ENCODE assay signal across 28 cellular contexts in genomic region chr5:12367973-12368372, GRCh38.
"Had no signal": no experiment of that assay in that cellular context is flagged by ENCODE, and none has a peak within 500 bp of the region (broad histone marks: within the 10 kb centered on the region; RNA-seq: fewer than 3 reads in every experiment).

No MANE protein-coding gene starts in this region.

- H3K27me3 ChIP-seq: stomach, suprapubic skin, testis, tibial artery, tibial nerve, transverse colon, upper lobe of left lung, upper lobe of right lung, uterus, vagina had no signal

- H3K4me1 ChIP-seq: stomach, suprapubic skin, testis, tibial artery, tibial nerve, transverse colon, upper lobe of left lung, upper lobe of right lung, uterus, vagina had no signal

- H3K4me3 ChIP-seq: stomach, suprapubic skin, testis, thoracic aorta, tibial artery, tibial nerve, transverse colon, upper lobe of left lung, upper lobe of right lung, uterus, vagina had no signal

- H3K9me3 Mint-ChIP-seq: stimulated activated naive B cell treated with anti-CD40 and anti-IgM and Interleukin-4, amounts not matched to agents 10 μg/mL and 1 μg/mL and 100 μg/mL, for 72 hours; type B pancreatic cell had no signal

- DNase-seq: stimulated activated CD4-positive, alpha-beta T cell treated with anti-CD3 and anti-CD28 coated beads, Interleukin-2, amount 100 ng/mL, for 24 hours; stimulated activated CD4-positive, alpha-beta T cell treated with anti-CD3 and anti-CD28 coated beads, Interleukin-2, amount 100 ng/mL, for 48 hours; stimulated activated CD4-positive, alpha-beta T cell treated with anti-CD3 and anti-CD28 coated beads, Interleukin-4, amount 100 ng/mL, for 1 hour; stimulated activated CD4-positive, alpha-beta T cell treated with anti-CD3 and anti-CD28 coated beads, Interleukin-4, amount 100 ng/mL, for 24 hours; stimulated activated CD4-positive, alpha-beta T cell treated with anti-CD3 and anti-CD28 coated beads, Interleukin-4, amount 100 ng/mL, for 4 hours; stimulated activated CD8-positive, alpha-beta memory T cell treated with anti-CD3 and anti-CD28 coated beads, Interleukin-4, amount 100 ng/mL, for 48 hours; stimulated activated naive B cell treated with anti-CD40 and anti-IgM and Interleukin-4, amounts not matched to agents 10 μg/mL and 1 μg/mL and 100 μg/mL, for 72 hours; stimulated activated naive CD4-positive, alpha-beta T cell; stimulated activated naive CD4-positive, alpha-beta T cell treated with Interleukin-2 at 50 U/mL for 16 hours; stimulated activated naive CD8-positive, alpha-beta T cell treated with anti-CD3 and anti-CD28 coated beads, Interleukin-15, amount 100 ng/mL, for 72 hours; stimulated activated naive CD8-positive, alpha-beta T cell treated with anti-CD3 and anti-CD28 coated beads, Interleukin-15, Interleukin-2, amounts not matched to agents 100 U/mL and 50 U/mL, for 24 hours; stomach; substantia nigra; testis; tibial artery; transverse colon; trophoblast cell; upper lobe of left lung; upper lobe of right lung; uterus had no signal

- H3K4me3 Mint-ChIP-seq: stimulated activated effector memory CD8-positive, alpha-beta T cell treated with anti-CD3 and anti-CD28 coated beads, Interleukin-12 subunit alpha, Interleukin-12 subunit beta, amount 100 ng/mL, for 72 hours; stimulated activated memory B cell treated with anti-CD40 and anti-IgM and Interleukin-4, amounts not matched to agents 10 μg/mL and 1 μg/mL and 100 μg/mL, for 72 hours; stimulated activated naive B cell treated with anti-CD40 and anti-IgM and Interleukin-4, amounts not matched to agents 10 μg/mL and 1 μg/mL and 100 μg/mL, for 72 hours; stimulated activated naive CD8-positive, alpha-beta T cell treated with anti-CD3 and anti-CD28 coated beads, Interleukin-15, amount 100 ng/mL, for 72 hours; stimulated activated naive CD8-positive, alpha-beta T cell treated with anti-CD3 and anti-CD28 coated beads, Interleukin-15, Interleukin-2, amounts not matched to agents 100 ng/mL and 50 ng/mL, for 24 hours; type B pancreatic cell had no signal

- H3K36me3 ChIP-seq: stomach, suprapubic skin, thoracic aorta, tibial artery, tibial nerve, transverse colon, upper lobe of left lung, upper lobe of right lung, vagina had no signal

- H3K4me1 Mint-ChIP-seq: stimulated activated effector memory CD8-positive, alpha-beta T cell treated with anti-CD3 and anti-CD28 coated beads, Interleukin-12 subunit alpha, Interleukin-12 subunit beta, amount 100 ng/mL, for 72 hours; stimulated activated memory B cell treated with anti-CD40 and anti-IgM and Interleukin-4, amounts not matched to agents 10 μg/mL and 1 μg/mL and 100 μg/mL, for 72 hours; stimulated activated naive B cell treated with anti-CD40 and anti-IgM and Interleukin-4, amounts not matched to agents 10 μg/mL and 1 μg/mL and 100 μg/mL, for 72 hours; stimulated activated naive CD8-positive, alpha-beta T cell treated with anti-CD3 and anti-CD28 coated beads, Interleukin-15, amount 100 ng/mL, for 72 hours had no signal

- H3K27me3 Mint-ChIP-seq: stimulated activated memory B cell treated with anti-CD40 and anti-IgM and Interleukin-4, amounts not matched to agents 10 μg/mL and 1 μg/mL and 100 μg/mL, for 72 hours; stimulated activated naive B cell treated with anti-CD40 and anti-IgM and Interleukin-4, amounts not matched to agents 10 μg/mL and 1 μg/mL and 100 μg/mL, for 72 hours; stimulated activated naive CD8-positive, alpha-beta T cell treated with anti-CD3 and anti-CD28 coated beads, Interleukin-15, amount 100 ng/mL, for 72 hours; stimulated activated naive CD8-positive, alpha-beta T cell treated with anti-CD3 and anti-CD28 coated beads, Interleukin-15, Interleukin-2, amounts not matched to agents 100 ng/mL and 50 ng/mL, for 24 hours; type B pancreatic cell had no signal

- H3K9me3 ChIP-seq: suprapubic skin, testis, thoracic aorta, tibial artery, tibial nerve, transverse colon, upper lobe of left lung, upper lobe of right lung, uterus, vagina had no signal

- H3K27ac ChIP-seq: stomach, suprapubic skin, testis, thoracic aorta, tibial artery, tibial nerve, transverse colon, upper lobe of left lung, upper lobe of right lung, uterus, vagina had no signal

- H3K36me3 Mint-ChIP-seq: stimulated activated effector memory CD8-positive, alpha-beta T cell treated with anti-CD3 and anti-CD28 coated beads, Interleukin-12 subunit alpha, Interleukin-12 subunit beta, amount 100 ng/mL, for 72 hours; stimulated activated memory B cell treated with anti-CD40 and anti-IgM and Interleukin-4, amounts not matched to agents 10 μg/mL and 1 μg/mL and 100 μg/mL, for 72 hours; stimulated activated naive B cell treated with anti-CD40 and anti-IgM and Interleukin-4, amounts not matched to agents 10 μg/mL and 1 μg/mL and 100 μg/mL, for 72 hours; type B pancreatic cell had no signal

- H3K27ac Mint-ChIP-seq: stimulated activated effector memory CD8-positive, alpha-beta T cell treated with anti-CD3 and anti-CD28 coated beads, Interleukin-12 subunit alpha, Interleukin-12 subunit beta, amount 100 ng/mL, for 72 hours; stimulated activated memory B cell treated with anti-CD40 and anti-IgM and Interleukin-4, amounts not matched to agents 10 μg/mL and 1 μg/mL and 100 μg/mL, for 72 hours; stimulated activated naive B cell treated with anti-CD40 and anti-IgM and Interleukin-4, amounts not matched to agents 10 μg/mL and 1 μg/mL and 100 μg/mL, for 72 hours; stimulated activated naive CD8-positive, alpha-beta T cell treated with anti-CD3 and anti-CD28 coated beads, Interleukin-15, amount 100 ng/mL, for 72 hours; stimulated activated naive CD8-positive, alpha-beta T cell treated with anti-CD3 and anti-CD28 coated beads, Interleukin-15, Interleukin-2, amounts not matched to agents 100 ng/mL and 50 ng/mL, for 24 hours; type B pancreatic cell had no signal
